Comparison of ENCODE assay signal across 1 cellular context in the genomic region with DNA sequence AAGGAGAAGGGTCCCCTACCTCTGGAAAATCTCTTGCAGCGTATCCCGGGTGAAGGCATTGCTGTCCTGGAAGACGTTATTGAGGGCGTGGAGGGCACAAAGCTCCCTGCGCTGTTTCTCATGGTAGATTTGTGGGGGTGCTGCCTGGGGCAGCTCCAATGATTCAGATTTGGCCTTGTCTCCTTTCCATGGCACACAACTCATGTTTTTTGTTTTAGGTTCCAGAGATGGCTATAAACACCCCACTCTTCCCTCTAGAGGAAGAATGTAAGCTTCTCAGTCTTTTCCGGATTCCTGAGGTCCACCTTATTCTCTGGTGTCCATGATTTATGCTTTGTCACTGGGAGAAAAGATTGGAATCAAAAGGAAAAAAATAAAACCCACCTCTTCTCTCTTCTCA.
TF ChIP-seq lines count a peak whose summit lies in the region.

No MANE protein-coding gene starts in this region.

TF ChIP-seq in endothelial cell of umbilical vein, 7 proteins besides CTCF, POLR2A, EP300 and RAD21:
- TF ChIP-seq FOS (IDR thresholded peaks at IDR 0.05; ENCODE audit: borderline replicate concordance, insufficient read depth, low read length): no peak
- TF ChIP-seq EZH2 (IDR thresholded peaks at IDR 0.05; ENCODE audit: borderline replicate concordance, low read depth, low read length, severe bottlenecking): no peak
- TF ChIP-seq, protein P1, sequence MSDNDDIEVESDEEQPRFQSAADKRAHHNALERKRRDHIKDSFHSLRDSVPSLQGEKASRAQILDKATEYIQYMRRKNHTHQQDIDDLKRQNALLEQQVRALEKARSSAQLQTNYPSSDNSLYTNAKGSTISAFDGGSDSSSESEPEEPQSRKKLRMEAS (IDR thresholded peaks at IDR 0.05; ENCODE audit: insufficient read depth, insufficient read length): no peak
- no peak for TF ChIP-seq MYC (IDR thresholded peaks at IDR 0.05; ENCODE audit: low read depth, low read length)
- no peak for TF ChIP-seq POLR2AphosphoS5 (IDR thresholded peaks at IDR 0.05; ENCODE audit: insufficient read depth, low read depth, low read length)
- no peak for TF ChIP-seq GATA2 (IDR thresholded peaks at IDR 0.05; ENCODE audit: insufficient read depth, insufficient read length, low read depth, low read length)
- no peak for TF ChIP-seq JUN (IDR thresholded peaks at IDR 0.05; ENCODE audit: borderline replicate concordance, insufficient read depth, insufficient read length, low read depth)
TF ChIP-seq in endothelial cell of umbilical vein: peak in this region for 0.
